In the genomic region with DNA sequence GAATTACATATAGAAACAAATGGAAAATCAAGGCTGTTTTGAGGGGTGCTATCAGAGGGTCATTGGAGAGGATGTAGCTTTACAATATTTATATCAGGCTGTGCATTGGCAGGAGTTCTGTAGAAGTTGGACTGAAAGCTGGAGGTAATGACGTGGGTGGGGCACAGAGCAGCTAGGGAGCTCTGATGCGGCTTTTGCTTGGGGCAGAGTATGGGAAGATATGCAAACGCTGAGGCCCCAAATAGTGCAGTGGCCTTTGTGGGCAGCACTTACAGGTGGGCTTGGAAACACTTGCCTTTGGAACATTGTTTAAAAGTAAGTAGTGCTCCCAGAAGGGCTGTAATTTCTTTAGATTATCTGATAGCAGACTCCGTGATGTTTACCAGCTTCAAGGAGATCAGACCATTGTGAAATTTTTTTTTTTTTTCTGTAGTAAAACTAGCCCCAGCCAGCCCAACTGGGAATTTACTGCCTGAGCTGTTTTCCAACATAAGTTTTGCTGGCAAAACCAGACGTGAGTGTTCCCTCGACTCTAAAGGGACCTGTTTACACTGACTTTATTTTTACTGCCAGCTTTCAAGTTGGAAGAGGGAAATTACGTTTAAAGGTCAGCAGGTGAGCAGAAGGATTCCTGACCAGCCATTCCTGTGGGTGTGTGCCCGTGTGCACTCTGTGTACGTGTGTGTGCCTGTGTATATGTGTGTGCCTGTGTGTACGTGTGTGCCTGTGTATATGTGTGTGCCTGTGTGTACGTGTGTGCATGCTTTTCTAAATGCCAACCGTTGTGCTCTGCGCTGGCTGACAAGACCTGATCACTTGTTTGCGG, we compare ENCODE assay signal across 10 cellular contexts. TPM values are rescaled to one million over a fixed set of nuclear protein-coding genes. Genes with fewer than 3 reads are reported as not detected.
DNase-seq lines count a peak whose midpoint lies in the region; ATAC-seq and TF ChIP-seq lines count a peak whose summit lies in the region.
"Had no signal": no experiment of that assay in that cellular context is flagged by ENCODE, and none has a peak within 500 bp of the region (broad histone marks: within the 10 kb centered on the region; RNA-seq: fewer than 3 reads in every experiment).

Gene MAB21L3, plus strand, starts transcription at position 204 of the 826 bp plus-strand sequence. CDS start 1,217 bp downstream, outside the sequence.

- ATAC-seq in GM18505 (IDR thresholded peaks at IDR 0.05; ENCODE audit: unreplicated experiment) (peak; percentile 52), GM23338 (peak; percentile 59; the same call in 2 of the 3 replicates)
- ATAC-seq in activated T-cell treated with anti-CD3 and anti-CD28 coated beads, Interleukin-2, amount 50 U/mL, for 4 hours, result no peak

- no peaks in the 10 kb centered on the region for H3K9me3 ChIP-seq in CD8-positive, alpha-beta memory T cell (ENCODE audit: low read length)
- H3K9me3 ChIP-seq: heart right ventricle had no signal

- H3K27me3 Mint-ChIP-seq in GM23338 (ENCODE audit: insufficient read depth, low read depth, poor library complexity) (no peaks in the 10 kb centered on the region), mesothelial cell of epicardium (ENCODE audit: low read depth) (no peaks in the 10 kb centered on the region)
- peaks cover 11% of the 10 kb centered on the region for H3K27me3 Mint-ChIP-seq in activated T-cell treated with anti-CD3 and anti-CD28 coated beads, Interleukin-2, amount 50 U/mL, for 4 hours (ENCODE audit: low read depth)
- peaks cover 1 to 44% of the 10 kb centered on the region in 2 donors for H3K27me3 Mint-ChIP-seq in CD8-positive, alpha-beta memory T cell

- H3F3A ChIP-seq in GM23338 (replicated peaks; ENCODE audit: low read depth), result no peaks in the 10 kb centered on the region

- POLR2A ChIA-PET in CD8-positive, alpha-beta memory T cell (lab: Charles Lee), result no interaction called here

- H4K20me1 ChIP-seq in GM23338 (replicated peaks; ENCODE audit: insufficient read depth), result no peaks in the 10 kb centered on the region

- H3K27ac Mint-ChIP-seq in GM23338, result peak within 1 kb of the TSS; percentile 38
- H3K27ac Mint-ChIP-seq in mesothelial cell of epicardium, result peak within 1 kb of the TSS; percentile 66
- no peak within 1 kb of the TSS for H3K27ac Mint-ChIP-seq in CD8-positive, alpha-beta memory T cell

- H3K27ac ChIP-seq in GM23338 (ENCODE audit: low read depth), result no peak within 1 kb of the TSS
- no peak within 1 kb of the TSS for H3K27ac ChIP-seq in CD8-positive, alpha-beta memory T cell (ENCODE audit: low read depth, low read length)
- H3K27ac ChIP-seq: heart right ventricle had no signal

- CTCF ChIA-PET in CD8-positive, alpha-beta memory T cell (lab: Charles Lee), result no interaction called here

- H3K9me3 Mint-ChIP-seq in GM23338 (no peaks in the 10 kb centered on the region), mesothelial cell of epicardium (no peaks in the 10 kb centered on the region)
- H3K9me3 Mint-ChIP-seq in activated T-cell treated with anti-CD3 and anti-CD28 coated beads, Interleukin-2, amount 50 U/mL, for 4 hours, result no peaks in the 10 kb centered on the region
- no peaks in the 10 kb centered on the region for H3K9me3 Mint-ChIP-seq in CD8-positive, alpha-beta memory T cell

- no peak within 1 kb of the TSS for H3K4me3 ChIP-seq in GM23338
- no peak within 1 kb of the TSS for H3K4me3 ChIP-seq in CD8-positive, alpha-beta memory T cell (ENCODE audit: low read length)

- no peaks in the 10 kb centered on the region for H3K4me1 ChIP-seq in GM23338 (ENCODE audit: insufficient read depth)
- no peaks in the 10 kb centered on the region for H3K4me1 ChIP-seq in CD8-positive, alpha-beta memory T cell (ENCODE audit: insufficient read depth, low read length)

- H3K4me2 ChIP-seq in GM23338, result no peak within 1 kb of the TSS

- H3K36me3 ChIP-seq in GM23338 (ENCODE audit: insufficient read depth), result no peaks in the 10 kb centered on the region
- no peaks in the 10 kb centered on the region for H3K36me3 ChIP-seq in CD8-positive, alpha-beta memory T cell (ENCODE audit: insufficient read depth, low read length)
- H3K36me3 ChIP-seq: heart right ventricle had no signal

- H3K4me1 Mint-ChIP-seq in GM23338 (peaks cover 3% of the 10 kb centered on the region; the same call in 1 of the 3 replicates), mesothelial cell of epicardium (peaks cover 27% of the 10 kb centered on the region)
- H3K4me1 Mint-ChIP-seq in activated T-cell treated with anti-CD3 and anti-CD28 coated beads, Interleukin-2, amount 50 U/mL, for 4 hours (ENCODE audit: low read depth), result no peaks in the 10 kb centered on the region
- H3K4me1 Mint-ChIP-seq in CD8-positive, alpha-beta memory T cell, result no peaks in the 10 kb centered on the region

- TF ChIP-seq POLR2A in GM18505 (IDR thresholded peaks at IDR 0.05; ENCODE audit: borderline replicate concordance, extremely low read depth, insufficient read depth, insufficient read length), result no peak

- no peak within 1 kb of the TSS for H3K4me3 Mint-ChIP-seq in GM23338
- no peak within 1 kb of the TSS for H3K4me3 Mint-ChIP-seq in mesothelial cell of epicardium
- no peak within 1 kb of the TSS for H3K4me3 Mint-ChIP-seq in activated T-cell treated with anti-CD3 and anti-CD28 coated beads, Interleukin-2, amount 50 U/mL, for 4 hours
- no peak within 1 kb of the TSS for H3K4me3 Mint-ChIP-seq in CD8-positive, alpha-beta memory T cell

- H3K36me3 Mint-ChIP-seq in GM23338 (ENCODE audit: low read depth) (no peaks in the 10 kb centered on the region), mesothelial cell of epicardium (no peaks in the 10 kb centered on the region)
- no peaks in the 10 kb centered on the region for H3K36me3 Mint-ChIP-seq in activated T-cell treated with anti-CD3 and anti-CD28 coated beads, Interleukin-2, amount 50 U/mL, for 4 hours (ENCODE audit: insufficient read depth)
- H3K36me3 Mint-ChIP-seq in CD8-positive, alpha-beta memory T cell, result no peaks in the 10 kb centered on the region

- peak within 1 kb of the TSS; percentile 85 for H2AFZ ChIP-seq in GM23338

- no peaks in the 10 kb centered on the region for H3K27me3 ChIP-seq in GM23338 (ENCODE audit: insufficient read depth)
- H3K27me3 ChIP-seq in CD8-positive, alpha-beta memory T cell (ENCODE audit: insufficient read depth, low read length, poor library complexity, severe bottlenecking), result no peaks in the 10 kb centered on the region
- H3K27me3 ChIP-seq: heart right ventricle had no signal

- H3K9me2 ChIP-seq in GM23338 (ENCODE audit: insufficient read depth), result no peaks in the 10 kb centered on the region

- no peaks in the 10 kb centered on the region for H3K79me2 ChIP-seq in GM23338 (replicated peaks; ENCODE audit: insufficient read depth)

- TF ChIP-seq CTCF in GM23338 (conservative IDR thresholded peaks at IDR 0.05; ENCODE audit: low read depth in 2 of 2) (no peak), mesothelial cell of epicardium (IDR thresholded peaks at IDR 0.05; ENCODE audit: unreplicated experiment) (no peak)

- DNase-seq in GM23338 (ENCODE audit: low spot score) (no peak), NCI-H526 treated with DMSO at 0.1 percent for 48 hours (lab: John Stamatoyannopoulos, UW) (peak; percentile 67), mesothelial cell of epicardium (ENCODE audit: low spot score in 2 of 2, unreplicated experiment in 2 of 2) (no peak), HPDE6-E6E7 (ENCODE audit: extremely low spot score) (no peak), DMS53 treated with DMSO at 0.1 percent for 48 hours (lab: John Stamatoyannopoulos, UW; ENCODE audit: unreplicated experiment) (no peak)
- no peak for DNase-seq in activated T-cell treated with anti-CD3 and anti-CD28 coated beads, Interleukin-2, amount 50 U/mL, for 4 hours
- DNase-seq in CD8-positive, alpha-beta memory T cell, result no peak
- DNase-seq: activated naive CD4-positive, alpha-beta T cell treated with anti-CD3 and anti-CD28 coated beads, Interleukin-2, amount 50 U/mL, for 16 hours; heart right ventricle had no signal

TF ChIP-seq in GM23338, 12 proteins besides CTCF, POLR2A, EP300 and RAD21 (continues in another document):
- TF ChIP-seq NANOG (IDR thresholded peaks at IDR 0.05; ENCODE audit: borderline replicate concordance) (no peak), STAT1 (IDR thresholded peaks at IDR 0.05; ENCODE audit: unreplicated experiment) (no peak), POLR2AphosphoS5 (IDR thresholded peaks at IDR 0.05; ENCODE audit: low read depth) (no peak), REST (IDR thresholded peaks at IDR 0.05; ENCODE audit: unreplicated experiment) (no peak)

RNA-seq across cellular contexts. Expression of gene MAB21L3, which starts in this region (rescaled TPM):
- total RNA-seq in GM23338 (2014; rRNA removed; shearing (Covaris generic)), result not detected in 2 replicates
- not detected in 2 replicates for polyA plus RNA-seq in GM23338 (2016; fragmentation: Nextera tagmentation; extraction: Ambion mirVana)
- 0.11 to 0.23 TPM (median 0.16 TPM) in 3 replicates for total RNA-seq in mesothelial cell of epicardium
- not detected for total RNA-seq in activated T-cell treated with anti-CD3 and anti-CD28 coated beads, Interleukin-2, amount 50 U/mL, for 4 hours
- total RNA-seq in CD8-positive, alpha-beta memory T cell, result not detected
- not detected for polyA plus RNA-seq in CD8-positive, alpha-beta memory T cell
- polyA plus RNA-seq: heart right ventricle had no signal

Comparison
In these comparisons a context has a peak if more than half of its experiments do, and no peak if none do; other contexts are left out.
1. Peak in ATAC-seq in GM23338; RNA of the gene not detected or under 1 TPM.
2. H3K27ac Mint-ChIP-seq: peak in GM23338 (single experiment) and mesothelial cell of epicardium (single experiment); none in CD8-positive, alpha-beta memory T cell (0 of 8).